In the genomic region with DNA sequence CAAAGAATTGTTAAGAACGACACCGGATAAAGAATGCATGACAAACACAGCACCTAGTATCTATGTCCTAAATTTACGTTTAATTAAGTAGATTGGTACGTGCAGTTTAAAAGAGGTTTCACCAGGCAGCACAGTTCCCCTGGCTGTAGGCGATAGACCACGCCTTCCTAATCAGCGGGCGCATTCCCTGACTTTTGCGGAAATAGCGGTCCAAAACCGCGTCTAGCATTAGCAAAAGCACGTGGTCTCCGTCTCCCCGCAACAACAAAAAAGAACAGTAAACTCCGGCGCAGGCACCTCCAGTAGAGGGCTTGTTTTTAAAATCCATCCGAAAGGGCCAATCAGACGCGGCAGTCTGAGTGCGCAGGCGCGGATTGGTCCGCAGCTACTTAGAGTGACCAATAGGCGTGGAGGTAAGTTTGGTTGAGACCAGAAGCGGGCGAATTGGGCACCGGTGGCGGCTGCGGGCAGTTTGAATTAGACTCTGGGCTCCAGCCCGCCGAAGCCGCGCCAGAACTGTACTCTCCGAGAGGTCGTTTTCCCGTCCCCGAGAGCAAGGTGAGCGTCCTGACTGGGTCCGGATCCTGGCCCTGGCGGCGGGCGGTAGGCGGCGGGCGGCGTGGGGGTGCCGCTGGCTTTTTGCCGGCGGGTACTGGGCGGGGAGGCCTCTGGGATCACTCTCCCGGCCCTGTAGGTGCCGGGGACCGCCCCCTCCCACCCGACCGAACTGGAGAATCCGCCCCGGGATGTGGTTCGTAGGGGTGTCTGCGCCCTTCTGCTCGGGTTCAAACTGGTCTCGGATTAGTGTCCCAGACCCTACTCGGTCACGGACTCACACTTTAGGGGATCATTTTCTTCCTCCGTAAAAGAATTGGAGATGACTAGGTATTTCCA, we compare ENCODE assay signal across 8 cellular contexts. TPM values are rescaled to one million over a fixed set of nuclear protein-coding genes. Genes with fewer than 3 reads are reported as not detected.
A peak's percentile ranks its signal among the peaks of the same experiment; 100 is the strongest.
DNase-seq lines count a peak whose midpoint lies in the region; ATAC-seq and TF ChIP-seq lines count a peak whose summit lies in the region.

TSS of gene CENPF (plus strand) at position 432 of the 894 bp plus-strand sequence. CDS start 10,560 bp downstream, outside the sequence.

- H3K4me1 ChIP-seq in upper lobe of left lung: peaks cover 8 to 15% (median 9%) of the 10 kb centered on the region in 4 donors

- no peak for TF ChIP-seq EP300 in upper lobe of left lung (IDR thresholded peaks at IDR 0.05)

- peak; percentile 17 for TF ChIP-seq CTCF in GM12873 (IDR thresholded peaks at IDR 0.05; ENCODE audit: insufficient read depth, low read depth, low read length, missing control alignments)
- TF ChIP-seq CTCF in upper lobe of left lung (IDR thresholded peaks at IDR 0.05): peak in 5 of 6 experiments; percentile 9 to 52 (median 17)

- H3K27me3 ChIP-seq in upper lobe of left lung: no peaks in the 10 kb centered on the region

- ATAC-seq in HG02759 (IDR thresholded peaks at IDR 0.05; ENCODE audit: unreplicated experiment) (peak; percentile 99), upper lobe of left lung (ENCODE audit: low FRiP score in 2 of 2) (peak; percentile 99 to 100)

- TF ChIP-seq POLR2A in upper lobe of left lung (IDR thresholded peaks at IDR 0.05): no peak

- DNase-seq in NCI-H1417 (lab: John Stamatoyannopoulos, UW) (peak; percentile 92 to 99 (median 96)), SW 1271 (lab: John Stamatoyannopoulos, UW) (peak; percentile 90 to 97), cardiac septum (ENCODE audit: low spot score) (peak; percentile 96), pons (ENCODE audit: low spot score) (peak; percentile 97), upper lobe of left lung (peak; percentile 94 to 96)
- DNase-seq in activated naive CD8-positive, alpha-beta T cell treated with anti-CD3 and anti-CD28 coated beads, Interleukin-2, amount 50 U/mL, for 16 hours (ENCODE audit: low read depth, low spot score): peak; percentile 81

- H3K36me3 ChIP-seq in upper lobe of left lung: no peaks in the 10 kb centered on the region

- no peak within 1 kb of the TSS for H3K27ac ChIP-seq in upper lobe of left lung

- peak within 1 kb of the TSS; percentile 70 to 93 (median 82) for H3K4me3 ChIP-seq in upper lobe of left lung

- WGBS in upper lobe of left lung, 2 donors: 0 to 1% methylated on average over 36 to 41 of the region's 65 CpGs

- no peaks in the 10 kb centered on the region for H3K9me3 ChIP-seq in upper lobe of left lung

- intact Hi-C loops in cardiac septum (cut with DNase I): no loop called here

RNA-seq across cellular contexts. Expression of gene CENPF, which starts in this region (rescaled TPM):
- total RNA-seq in cardiac septum (0.67 TPM), upper lobe of left lung (10 to 100 TPM in 1 of 6 donors, 1 to 10 TPM in 5; 1.0 to 12.1 (median 3.0) TPM)

Comparison
In these comparisons a context has a peak if more than half of its experiments do, and no peak if none do; other contexts are left out.
1. Peak in DNase-seq in cardiac septum; RNA of the gene not detected or under 1 TPM.